Comparison of ENCODE assay signal across 1 cellular context in genomic region chr11:10735532-10736465, GRCh38.
TF ChIP-seq lines count a peak whose summit lies in the region.

No MANE protein-coding gene starts in this region.

TF ChIP-seq in K562, 482 proteins besides CTCF, POLR2A, EP300 and RAD21 (continued from another document and continues in another):
- TF ChIP-seq KLF16 (IDR thresholded peaks at IDR 0.05), result 0 out of 2 replicates have a peak, but pooled peaks have one; percentile 35
- TF ChIP-seq DEAF1 (CRISPR knock-in tag; IDR thresholded peaks at IDR 0.05), result peak; percentile 100
- TF ChIP-seq ZNF384 (IDR thresholded peaks at IDR 0.05; ENCODE audit: low read depth, low read length), result peak; percentile 42; the same call in 1 of the 2 replicates
- TF ChIP-seq ZNF174 (CRISPR knock-in tag; IDR thresholded peaks at IDR 0.05), result no peak
- TF ChIP-seq RNF2 (IDR thresholded peaks at IDR 0.05), result no peak
- no peak for TF ChIP-seq ZBTB12 (CRISPR knock-in tag; IDR thresholded peaks at IDR 0.05)
- peak; percentile 35; the same call in 1 of the 2 replicates for TF ChIP-seq CREB1 (IDR thresholded peaks at IDR 0.05)
- TF ChIP-seq CREB1 (CRISPR knock-in tag; IDR thresholded peaks at IDR 0.05), result no peak
- TF ChIP-seq ZNF140 (CRISPR knock-in tag; IDR thresholded peaks at IDR 0.05), result no peak
- 0 out of 2 replicates have a peak, but pooled peaks have one; percentile 34 for TF ChIP-seq RREB1 (CRISPR knock-in tag; IDR thresholded peaks at IDR 0.05)
- TF ChIP-seq PPARD (CRISPR knock-in tag; IDR thresholded peaks at IDR 0.05), result no peak
- TF ChIP-seq ZNF655 (CRISPR knock-in tag; IDR thresholded peaks at IDR 0.05), result no peak
- TF ChIP-seq E2F1 (CRISPR knock-in tag; IDR thresholded peaks at IDR 0.05), result 0 out of 2 replicates have a peak, but pooled peaks have one; percentile 55
- 0 out of 2 replicates have a peak, but pooled peaks have one; percentile 11 for TF ChIP-seq MBD2 (IDR thresholded peaks at IDR 0.05; ENCODE audit: borderline replicate concordance, low read depth)
- TF ChIP-seq MCM3 (IDR thresholded peaks at IDR 0.05), result no peak
- TF ChIP-seq TAF1 (IDR thresholded peaks at IDR 0.05; ENCODE audit: control insufficient read depth, extremely low read depth, insufficient read depth, low read length, severe bottlenecking), result no peak
- TF ChIP-seq MAZ (CRISPR knock-in tag; conservative IDR thresholded peaks at IDR 0.05 in 1 of 2, IDR thresholded peaks at IDR 0.05 in 1 of 2), result peak; percentile 65 to 92
- no peak for TF ChIP-seq ZNF134 (CRISPR knock-in tag; conservative IDR thresholded peaks at IDR 0.05)
- TF ChIP-seq ZKSCAN3 (CRISPR knock-in tag; IDR thresholded peaks at IDR 0.05), result no peak
- no peak for TF ChIP-seq ZNF217 (CRISPR knock-in tag; IDR thresholded peaks at IDR 0.05)
- TF ChIP-seq KLF13 (tag; IDR thresholded peaks at IDR 0.05; ENCODE audit: borderline replicate concordance, low read depth), result peak; percentile 56; the same call in 1 of the 2 replicates
- TF ChIP-seq TEAD1 (CRISPR knock-in tag; IDR thresholded peaks at IDR 0.05), result 0 out of 4 replicates have a peak, but pooled peaks of 1 of the 2 experiments have one; percentile 11
- TF ChIP-seq ZC3H11A (IDR thresholded peaks at IDR 0.05; ENCODE audit: low read depth, low read length), result peak; percentile 40; the same call in 1 of the 2 replicates
- TF ChIP-seq THAP7 (CRISPR knock-in tag; IDR thresholded peaks at IDR 0.05), result no peak
- TF ChIP-seq ZBTB7A (IDR thresholded peaks at IDR 0.05; ENCODE audit: borderline replicate concordance, control insufficient read depth, low read depth, low read length), result peak; percentile 78; the same call in 1 of the 2 replicates
- no peak for TF ChIP-seq MAFK (IDR thresholded peaks at IDR 0.05; ENCODE audit: low read length)
- no peak for TF ChIP-seq SNAPC5 (CRISPR knock-in tag; IDR thresholded peaks at IDR 0.05)
- no peak for TF ChIP-seq CBX8 (IDR thresholded peaks at IDR 0.05; ENCODE audit: borderline replicate concordance, extremely low read depth, low read depth, low read length, poor library complexity, severe bottlenecking)
- no peak for TF ChIP-seq PHB2 (IDR thresholded peaks at IDR 0.05; ENCODE audit: low read depth)
- no peak for TF ChIP-seq ZNF644 (tag; IDR thresholded peaks at IDR 0.05; ENCODE audit: low read depth)
- peak; percentile 64; the same call in 1 of the 2 replicates for TF ChIP-seq HDGF (IDR thresholded peaks at IDR 0.05)
- TF ChIP-seq EGR1 (conservative IDR thresholded peaks at IDR 0.05), result peak; percentile 83
- TF ChIP-seq MLLT1 (IDR thresholded peaks at IDR 0.05), result 0 out of 4 replicates have a peak, but pooled peaks of 1 of the 2 experiments have one; percentile 21
- TF ChIP-seq U2AF2 (optimal IDR thresholded peaks at IDR 0.05; ENCODE audit: low read depth, low read length), result no peak
- no peak for TF ChIP-seq ZNF197 (CRISPR knock-in tag; IDR thresholded peaks at IDR 0.05; ENCODE audit: low read depth)
- no peak for TF ChIP-seq CREB3L1 (IDR thresholded peaks at IDR 0.05; ENCODE audit: borderline replicate concordance, low read depth)
- no peak for TF ChIP-seq NCOA1 (IDR thresholded peaks at IDR 0.05; ENCODE audit: low read depth)
- TF ChIP-seq KLF1 (tag; IDR thresholded peaks at IDR 0.05), result no peak
- peak; percentile 83; the same call in 1 of the 2 replicates for TF ChIP-seq TFAP4 (CRISPR knock-in tag; IDR thresholded peaks at IDR 0.05; ENCODE audit: borderline replicate concordance)
- TF ChIP-seq CTBP1 (IDR thresholded peaks at IDR 0.05; ENCODE audit: borderline replicate concordance), result peak; percentile 67
- TF ChIP-seq ZNF589 (CRISPR knock-in tag; IDR thresholded peaks at IDR 0.05; ENCODE audit: low read depth), result 0 out of 2 replicates have a peak, but pooled peaks have one; percentile 52
- no peak for TF ChIP-seq STAT5A (IDR thresholded peaks at IDR 0.05; ENCODE audit: borderline replicate concordance, low read length)
- TF ChIP-seq ZSCAN32 (CRISPR knock-in tag; IDR thresholded peaks at IDR 0.05), result no peak
- no peak for TF ChIP-seq HNRNPK (IDR thresholded peaks at IDR 0.05; ENCODE audit: low read depth, low read length, poor library complexity, severe bottlenecking)
- 0 out of 4 replicates have a peak, but pooled peaks of 1 of the 2 experiments have one; percentile 40 for TF ChIP-seq ZNF639 (CRISPR knock-in tag; conservative IDR thresholded peaks at IDR 0.05 in 1 of 2, IDR thresholded peaks at IDR 0.05 in 1 of 2)
- TF ChIP-seq ARNT (IDR thresholded peaks at IDR 0.05), result 0 out of 4 replicates have a peak, but pooled peaks of 1 of the 2 experiments have one; percentile 12
- peak; percentile 90 for TF ChIP-seq SP1 (CRISPR knock-in tag; IDR thresholded peaks at IDR 0.05)
- TF ChIP-seq MCM7 (IDR thresholded peaks at IDR 0.05), result no peak
- TF ChIP-seq ZSCAN29 (IDR thresholded peaks at IDR 0.05), result no peak
